ENCODE assay signal across 28 cellular contexts in genomic region chr6:145428656-145429173, GRCh38.
A peak's percentile ranks its signal among the peaks of the same experiment; 100 is the strongest.
DNase-seq lines count a peak whose midpoint lies in the region; ATAC-seq, FAIRE-seq and TF ChIP-seq lines count a peak whose summit lies in the region.
"Had no signal": no experiment of that assay in that cellular context is flagged by ENCODE, and none has a peak within 500 bp of the region (broad histone marks: within the 10 kb centered on the region; RNA-seq: fewer than 3 reads in every experiment).

No MANE protein-coding gene starts in this region.

- H2BK5ac ChIP-seq in H1 (ENCODE audit: low read depth, low read length) = no peak overlapping the region

- no peaks in the 10 kb centered on the region for H3K9me3 Mint-ChIP-seq in neural progenitor cell
- H3K9me3 Mint-ChIP-seq: activated naive CD4-positive, alpha-beta T cell treated with anti-CD3 and anti-CD28 coated beads, Interleukin-2, amount 10 ng/mL, durations not matched to agents 7 days and 5 days; activated T-cell treated with anti-CD3 and anti-CD28 coated beads, Interleukin-2, amount 50 U/mL, for 4 hours; endodermal cell had no signal

- H3K4me3 ChIP-seq in H1 (ENCODE audit: extremely low read depth in 1 of 4, insufficient read depth in 2 of 4, low read depth in 3 of 4, low read length in 4 of 4) (no peak overlapping the region), neural progenitor cell (no peak overlapping the region), pancreas (no peak overlapping the region)
- H3K4me3 ChIP-seq: ascending aorta, sigmoid colon, stomach, upper lobe of left lung had no signal

- no peak overlapping the region for H2BK20ac ChIP-seq in H1 (ENCODE audit: low read length)

- POLR2A ChIA-PET in H1 (lab: Charles Lee; ENCODE audit: partially characterized antibody) = no interaction called here

- no peak overlapping the region for H2AK5ac ChIP-seq in H1 (ENCODE audit: low read depth, low read length)

- H3K79me2 ChIP-seq in H1 (ENCODE audit: control insufficient read depth in 1 of 2, insufficient read depth in 2 of 2, low read length in 2 of 2) (no peaks in the 10 kb centered on the region), neural progenitor cell (ENCODE audit: low read depth) (no peaks in the 10 kb centered on the region)
- H3K79me2 ChIP-seq: parathyroid adenoma had no signal

- no peak overlapping the region for H2BK12ac ChIP-seq in H1 (ENCODE audit: low read depth, low read length)

- no peak overlapping the region for H4K91ac ChIP-seq in H1 (replicated peaks; ENCODE audit: insufficient read length, low read length)

- DNase-seq in NCI-H1092 treated with DMSO at 0.1 percent for 48 hours (lab: John Stamatoyannopoulos, UW) (peak; percentile 50), NCI-H1092 (lab: John Stamatoyannopoulos, UW) (no peak), NCI-H524 (lab: John Stamatoyannopoulos, UW) (peak; percentile 78 to 92), H1 (ENCODE audit: low read depth in 1 of 2, low spot score in 2 of 2) (no peak), neural progenitor cell (ENCODE audit: low spot score) (peak; percentile 49), NCI-H510A treated with DMSO at 0.1 percent for 48 hours (lab: John Stamatoyannopoulos, UW) (no peak), pancreas (no peak)
- DNase-seq: activated naive CD4-positive, alpha-beta T cell treated with anti-CD3 and anti-CD28 coated beads, Interleukin-2, amount 10 ng/mL, durations not matched to agents 7 days and 5 days; activated T-cell treated with anti-CD3 and anti-CD28 coated beads, Interleukin-2, amount 50 U/mL, for 4 hours; CD8-positive, alpha-beta memory T cell; DMS153; endodermal cell; GF-D8; kidney glomerular epithelial cell; mammary epithelial cell; naive B cell; PC-3; SHP77; sigmoid colon; stimulated activated CD4-positive, alpha-beta T cell treated with anti-CD3 and anti-CD28 coated beads, Interleukin-15, amount 100 ng/mL, for 24 hours; stomach; SW 1271; upper lobe of left lung had no signal

- H3K4me2 ChIP-seq in H1 (ENCODE audit: insufficient read depth in 1 of 2, low read depth in 2 of 2, low read length in 2 of 2) (no peak overlapping the region), neural progenitor cell (peak overlapping the region; percentile 44)

- no peaks in the 10 kb centered on the region for H3K9me3 ChIP-seq in H1 (ENCODE audit: insufficient read depth in 2 of 2, low read depth in 1 of 2, low read length in 1 of 2)
- H3K9me3 ChIP-seq in neural progenitor cell (ENCODE audit: low read depth) = no peaks in the 10 kb centered on the region
- no peaks in the 10 kb centered on the region for H3K9me3 ChIP-seq in pancreas
- H3K9me3 ChIP-seq: ascending aorta, sigmoid colon, stomach, upper lobe of left lung had no signal

- no peak overlapping the region for H3K4me3 Mint-ChIP-seq in neural progenitor cell
- H3K4me3 Mint-ChIP-seq: activated naive CD4-positive, alpha-beta T cell treated with anti-CD3 and anti-CD28 coated beads, Interleukin-2, amount 10 ng/mL, durations not matched to agents 7 days and 5 days; activated T-cell treated with anti-CD3 and anti-CD28 coated beads, Interleukin-2, amount 50 U/mL, for 4 hours; CD8-positive, alpha-beta memory T cell; endodermal cell; naive B cell had no signal

- intact Hi-C loops in pancreas (cut with DNase I) = no loop called here

- ATAC-seq in GM21360 (IDR thresholded peaks at IDR 0.05; ENCODE audit: unreplicated experiment) (no peak), pancreas (no peak)
- ATAC-seq: activated T-cell treated with anti-CD3 and anti-CD28 coated beads, Interleukin-2, amount 50 U/mL, for 4 hours; PC-3 had no signal

- TF ChIP-seq RAD21 in H1 (IDR thresholded peaks at IDR 0.05 in 1 of 2, conservative IDR thresholded peaks at IDR 0.05 in 1 of 2; ENCODE audit: low read depth in 2 of 2, low read length in 2 of 2) = no peak

- H3K27me3 ChIP-seq in H1 (replicated peaks in 1 of 4; ENCODE audit: control insufficient read depth in 3 of 4, extremely low read depth in 1 of 4, insufficient read depth in 3 of 4, low read length in 3 of 4) (no peaks in the 10 kb centered on the region), neural progenitor cell (no peaks in the 10 kb centered on the region), pancreas (no peaks in the 10 kb centered on the region)
- H3K27me3 ChIP-seq: ascending aorta, sigmoid colon, stomach, upper lobe of left lung had no signal

- WGBS in H1 (ENCODE audit: extremely low coverage in 1 of 2, insufficient coverage in 1 of 2, insufficient read length in 1 of 2, insufficient replicate concordance in 2 of 2, low coverage in 1 of 2, low lambda C conversion rate in 2 of 2, missing lambda C conversion rate in 1 of 2), 2 experiments = 62% methylated on average over 6 of the region's 6 CpGs; no CpG with 5 or more reads in 1 of the 2 experiments
- WGBS in pancreas, 2 donors = 13 to 18% methylated on average over 6 of the region's 6 CpGs

- H3K18ac ChIP-seq in H1 (ENCODE audit: extremely low read depth, low read length) = no peak overlapping the region

- H3K4me1 ChIP-seq in H1 (replicated peaks in 1 of 4; ENCODE audit: control insufficient read depth in 3 of 4, insufficient read depth in 4 of 4, low read length in 3 of 4) = peaks cover 0 to 3% (median 0%) of the 10 kb centered on the region in 4 experiments; a peak in 1 of 7 replicates
- peaks cover 13% of the 10 kb centered on the region for H3K4me1 ChIP-seq in neural progenitor cell
- H3K4me1 ChIP-seq in pancreas = no peaks in the 10 kb centered on the region
- H3K4me1 ChIP-seq: ascending aorta, sigmoid colon, stomach, upper lobe of left lung had no signal

- H2AFZ ChIP-seq in H1 (ENCODE audit: low read length) = no peak overlapping the region
- H2AFZ ChIP-seq in neural progenitor cell (replicated peaks) = no peak overlapping the region
- H2AFZ ChIP-seq: parathyroid adenoma had no signal

- peak; percentile 62 for FAIRE-seq in H1 (lab: Jason Lieb, UNC)
- FAIRE-seq in pancreas (lab: Jason Lieb, UNC) = no peak
- FAIRE-seq: colon had no signal

- H3F3A ChIP-seq in neural progenitor cell (ENCODE audit: low read depth) = peaks cover 8% of the 10 kb centered on the region

- H3K79me1 ChIP-seq in H1 (ENCODE audit: low read depth, low read length) = no peaks in the 10 kb centered on the region

- no peak for TF ChIP-seq EP300 in H1 (IDR thresholded peaks at IDR 0.05; ENCODE audit: borderline replicate concordance in 1 of 2, low read depth in 2 of 2, low read length in 2 of 2)

- H3K27ac ChIP-seq in H1 (ENCODE audit: low read depth, low read length) = no peak overlapping the region
- no peak overlapping the region for H3K27ac ChIP-seq in neural progenitor cell
- no peak overlapping the region for H3K27ac ChIP-seq in pancreas
- H3K27ac ChIP-seq: 22Rv1, ascending aorta, parathyroid adenoma, sigmoid colon, stomach, upper lobe of left lung had no signal

- no peak overlapping the region for H2BK120ac ChIP-seq in H1 (replicated peaks; ENCODE audit: low read depth, low read length)

- H3K23me2 ChIP-seq in H1 (ENCODE audit: low read depth, low read length) = no peaks in the 10 kb centered on the region

- peaks cover 3% of the 10 kb centered on the region for H3K4me1 Mint-ChIP-seq in neural progenitor cell
- H3K4me1 Mint-ChIP-seq: activated naive CD4-positive, alpha-beta T cell treated with anti-CD3 and anti-CD28 coated beads, Interleukin-2, amount 10 ng/mL, durations not matched to agents 7 days and 5 days; CD8-positive, alpha-beta memory T cell; naive B cell had no signal

- TF ChIP-seq CTCF in H1 (IDR thresholded peaks at IDR 0.05; ENCODE audit: control extremely low read depth in 1 of 3, insufficient read depth in 1 of 3, low read depth in 1 of 3, low read length in 3 of 3) (no peak), neural progenitor cell (IDR thresholded peaks at IDR 0.05) (no peak), pancreas (IDR thresholded peaks at IDR 0.05) (no peak)

- H3K4ac ChIP-seq in H1 (replicated peaks; ENCODE audit: insufficient read length, low read depth, low read length) = no peak overlapping the region

- H3K9ac ChIP-seq in H1 (replicated peaks in 1 of 4; ENCODE audit: extremely low read depth in 1 of 4, low read depth in 3 of 4, low read length in 3 of 4) (no peak overlapping the region), neural progenitor cell (no peak overlapping the region)
- H3K9ac ChIP-seq: parathyroid adenoma had no signal

- H4K5ac ChIP-seq in H1 (ENCODE audit: insufficient read length, low read depth, low read length) = no peak overlapping the region

- H3K23ac ChIP-seq in H1 (ENCODE audit: insufficient read length) = no peak overlapping the region

- H3K27ac Mint-ChIP-seq in neural progenitor cell = no peak overlapping the region
- H3K27ac Mint-ChIP-seq: activated naive CD4-positive, alpha-beta T cell treated with anti-CD3 and anti-CD28 coated beads, Interleukin-2, amount 10 ng/mL, durations not matched to agents 7 days and 5 days; CD8-positive, alpha-beta memory T cell; endodermal cell; naive B cell had no signal

- no peak overlapping the region for H4K8ac ChIP-seq in H1 (ENCODE audit: extremely low read depth, insufficient read depth, low read length)

- no peak overlapping the region for H3K14ac ChIP-seq in H1 (ENCODE audit: insufficient read length)

- CTCF ChIA-PET in H1 (lab: Charles Lee; ENCODE audit: partially characterized antibody) = interaction anchor here (1.3 kb wide), 1 partner anchor 24 kb away, joined by 4 read pairs; no protein-coding TSS in a partner anchor

- no peaks in the 10 kb centered on the region for H3K27me3 Mint-ChIP-seq in neural progenitor cell (ENCODE audit: insufficient read depth, low read depth)
- H3K27me3 Mint-ChIP-seq: activated naive CD4-positive, alpha-beta T cell treated with anti-CD3 and anti-CD28 coated beads, Interleukin-2, amount 10 ng/mL, durations not matched to agents 7 days and 5 days; naive B cell had no signal

- H3K56ac ChIP-seq in H1 (replicated peaks; ENCODE audit: insufficient read length, low read depth, low read length) = no peak overlapping the region

- H4K20me1 ChIP-seq in H1 (replicated peaks in 1 of 2; ENCODE audit: control insufficient read depth in 1 of 2, insufficient read depth in 2 of 2, low read length in 2 of 2) (no peaks in the 10 kb centered on the region), neural progenitor cell (ENCODE audit: low read depth) (no peaks in the 10 kb centered on the region)

- no peaks in the 10 kb centered on the region for H3K36me3 ChIP-seq in H1 (ENCODE audit: control insufficient read depth in 2 of 4, insufficient read depth in 4 of 4, low read length in 3 of 4)
- H3K36me3 ChIP-seq in neural progenitor cell = no peaks in the 10 kb centered on the region
- no peaks in the 10 kb centered on the region for H3K36me3 ChIP-seq in pancreas
- H3K36me3 ChIP-seq: ascending aorta, sigmoid colon, stomach, upper lobe of left lung had no signal

- TF ChIP-seq POLR2A in H1 (IDR thresholded peaks at IDR 0.05; ENCODE audit: control extremely low read depth in 1 of 2, low read depth in 2 of 2, low read length in 2 of 2) = no peak

- H3K36me3 Mint-ChIP-seq in neural progenitor cell = no peaks in the 10 kb centered on the region
- H3K36me3 Mint-ChIP-seq: activated naive CD4-positive, alpha-beta T cell treated with anti-CD3 and anti-CD28 coated beads, Interleukin-2, amount 10 ng/mL, durations not matched to agents 7 days and 5 days; CD8-positive, alpha-beta memory T cell; naive B cell had no signal

- H2BK15ac ChIP-seq in H1 (ENCODE audit: low read length) = no peak overlapping the region

TF ChIP-seq in H1, 55 proteins besides CTCF, POLR2A, EP300 and RAD21 (continues in another document):
- TF ChIP-seq PHF8 (conservative IDR thresholded peaks at IDR 0.05; ENCODE audit: low read depth, low read length) (no peak), GTF2F1 (IDR thresholded peaks at IDR 0.05; ENCODE audit: borderline replicate concordance, low read depth, low read length) (no peak)

Comparison
In these comparisons a context has a peak if more than half of its experiments do, and no peak if none do; other contexts are left out.
1. DNase-seq: peak in NCI-H1092 treated with DMSO at 0.1 percent for 48 hours (single experiment), NCI-H524 (2 of 2) and neural progenitor cell (single experiment); none in NCI-H1092 (single experiment), H1 (0 of 2), NCI-H510A treated with DMSO at 0.1 percent for 48 hours (single experiment) and pancreas (0 of 6).